Comparison of ENCODE assay signal across 15 cellular contexts in genomic region chr2:238003234-238004032, GRCh38. TPM values are rescaled to one million over a fixed set of nuclear protein-coding genes. Genes with fewer than 3 reads are reported as not detected.
DNase-seq lines count a peak whose midpoint lies in the region; ATAC-seq lines count a peak whose summit lies in the region.
"Had no signal": no experiment of that assay in that cellular context is flagged by ENCODE, and none has a peak within 500 bp of the region (broad histone marks: within the 10 kb centered on the region; RNA-seq: fewer than 3 reads in every experiment).

No MANE protein-coding gene starts in this region.

- H3K4me1 Mint-ChIP-seq in activated T-cell treated with anti-CD3 and anti-CD28 coated beads, Interleukin-2, amount 50 U/mL, for 4 hours (ENCODE audit: low read depth), result peaks cover 59% of the 10 kb centered on the region
- H3K4me1 Mint-ChIP-seq in immature natural killer cell, result peaks cover 71 to 90% of the 10 kb centered on the region in 2 donors
- H3K4me1 Mint-ChIP-seq: mesothelial cell of epicardium had no signal

- peak; percentile 59 to 74 for ATAC-seq in activated T-cell treated with anti-CD3 and anti-CD28 coated beads, Interleukin-2, amount 50 U/mL, for 4 hours
- ATAC-seq: left cardiac atrium had no signal

- H3K27me3 Mint-ChIP-seq in activated T-cell treated with anti-CD3 and anti-CD28 coated beads, Interleukin-2, amount 50 U/mL, for 4 hours (ENCODE audit: low read depth), result no peaks in the 10 kb centered on the region
- peaks cover 2 to 9% (median 8%) of the 10 kb centered on the region in 3 donors for H3K27me3 Mint-ChIP-seq in immature natural killer cell (ENCODE audit: low read depth in 3 of 3)

- H3K36me3 Mint-ChIP-seq in activated T-cell treated with anti-CD3 and anti-CD28 coated beads, Interleukin-2, amount 50 U/mL, for 4 hours (ENCODE audit: insufficient read depth), result peaks cover 20% of the 10 kb centered on the region
- H3K36me3 Mint-ChIP-seq in immature natural killer cell, result peaks cover 8 to 29% (median 25%) of the 10 kb centered on the region in 3 donors

- H3K9me3 Mint-ChIP-seq in activated T-cell treated with anti-CD3 and anti-CD28 coated beads, Interleukin-2, amount 50 U/mL, for 4 hours, result no peaks in the 10 kb centered on the region
- no peaks in the 10 kb centered on the region for H3K9me3 Mint-ChIP-seq in immature natural killer cell

- peak overlapping the region; percentile 22 for H3K4me3 Mint-ChIP-seq in activated T-cell treated with anti-CD3 and anti-CD28 coated beads, Interleukin-2, amount 50 U/mL, for 4 hours
- peak overlapping the region in 4 of 5 donors; percentile 31 to 56 (median 50) for H3K4me3 Mint-ChIP-seq in immature natural killer cell
- H3K4me3 Mint-ChIP-seq: mesothelial cell of epicardium had no signal

- DNase-seq in stimulated activated CD4-positive, alpha-beta T cell treated with anti-CD3 and anti-CD28 coated beads, Interleukin-4, amount 100 ng/mL, for 24 hours, result peak; percentile 38
- DNase-seq in stimulated activated CD4-positive, alpha-beta T cell treated with anti-CD3 and anti-CD28 coated beads, Interleukin-2, amount 100 ng/mL, for 48 hours, result no peak
- DNase-seq in activated T-cell treated with anti-CD3 and anti-CD28 coated beads, Interleukin-2, amount 50 U/mL, for 4 hours, result no peak
- no peak for DNase-seq in immature natural killer cell
- no peak for DNase-seq in activated gamma-delta T cell (lab: John Stamatoyannopoulos, UW)
- DNase-seq in RPMI8226, result no peak
- DNase-seq in AML-193 (lab: John Stamatoyannopoulos, UW), result no peak
- DNase-seq: amygdala, GDM1, KBM-7, left cardiac atrium, NCI-H187 treated with DMSO at 0.1 percent for 48 hours, NCI-H446, spleen had no signal

- peak overlapping the region; percentile 47 to 88 (median 80) for H3K27ac Mint-ChIP-seq in immature natural killer cell
- H3K27ac Mint-ChIP-seq: mesothelial cell of epicardium had no signal

RNA-seq across cellular contexts. Expression of gene UBE2F, which starts 36.6 kb away (rescaled TPM):
- total RNA-seq in activated T-cell treated with anti-CD3 and anti-CD28 coated beads, Interleukin-2, amount 50 U/mL, for 4 hours, result 10 to 100 TPM; 64.2 to 66.2 (median 66.1) TPM
- polyA plus RNA-seq in immature natural killer cell, result 100 to 1,000 TPM; 274 to 339 (median 323) TPM

RNA-seq across cellular contexts. Expression of gene SCLY, which starts 57.4 kb away (rescaled TPM):
- 10 to 100 TPM; 46.4 to 63.5 (median 60.1) TPM for total RNA-seq in activated T-cell treated with anti-CD3 and anti-CD28 coated beads, Interleukin-2, amount 50 U/mL, for 4 hours
- polyA plus RNA-seq in immature natural killer cell, result 10 to 100 TPM; 12.1 to 15.8 (median 12.8) TPM
